Comparison of ENCODE assay signal across 8 cellular contexts in genomic region chr7:99551767-99552463, GRCh38. TPM values are rescaled to one million over a fixed set of nuclear protein-coding genes. Genes with fewer than 3 reads are reported as not detected.
DNase-seq lines count a peak whose midpoint lies in the region; ATAC-seq and TF ChIP-seq lines count a peak whose summit lies in the region.

Gene FAM200A (minus strand): TSS chr7:99552114. CDS start chr7:99548407, 3,707 bp downstream.

- CTCF ChIA-PET in Calu3 (lab: Charles Lee): no interaction called here

- no TSS peak for BruUV-seq in Calu3 (replicated peaks; lab: Mats Ljungman, UMichigan)

- H3K4me1 Mint-ChIP-seq in Calu3 (ENCODE audit: low read depth, unreplicated experiment): no peaks in the 10 kb centered on the region
- H3K4me1 Mint-ChIP-seq in activated T-cell treated with anti-CD3 and anti-CD28 coated beads, Interleukin-2, amount 50 U/mL, for 24 hours (ENCODE audit: low read depth): peaks cover 36% of the 10 kb centered on the region

- peaks cover 3% of the 10 kb centered on the region for H3K9me3 Mint-ChIP-seq in Calu3 (ENCODE audit: low read depth, unreplicated experiment)
- peaks cover 4% of the 10 kb centered on the region for H3K9me3 Mint-ChIP-seq in activated T-cell treated with anti-CD3 and anti-CD28 coated beads, Interleukin-2, amount 50 U/mL, for 24 hours

- peak within 1 kb of the TSS; percentile 76 for H3K4me3 Mint-ChIP-seq in Calu3 (ENCODE audit: low read depth, unreplicated experiment)
- H3K4me3 Mint-ChIP-seq in activated T-cell treated with anti-CD3 and anti-CD28 coated beads, Interleukin-2, amount 50 U/mL, for 24 hours: peak within 1 kb of the TSS; percentile 94

- ATAC-seq in GM21423 (IDR thresholded peaks at IDR 0.05; ENCODE audit: unreplicated experiment): peak; percentile 93
- ATAC-seq in esophagus mucosa: peak; percentile 91

- no peaks in the 10 kb centered on the region for H3K27me3 ChIP-seq in mucosa of stomach (ENCODE audit: control insufficient read depth, insufficient read depth, low read length)

- intact Hi-C loops in Calu3 (cut with micrococcal nuclease; ENCODE audit: unreplicated experiment): no loop called here

- DNase-seq in Calu3 (peak; percentile 76), HuH-7 (ENCODE audit: low spot score) (peak; percentile 97), OCI-M1 (lab: John Stamatoyannopoulos, UW) (peak; percentile 99)
- DNase-seq in activated T-cell treated with anti-CD3 and anti-CD28 coated beads, Interleukin-2, amount 50 U/mL, for 24 hours: peak; percentile 88
- DNase-seq in stimulated activated CD8-positive, alpha-beta memory T cell treated with anti-CD3 and anti-CD28 coated beads, Interleukin-4, amount 100 ng/mL, for 48 hours: peak; percentile 90

- peaks cover 15% of the 10 kb centered on the region for H3K4me1 ChIP-seq in mucosa of stomach (ENCODE audit: control insufficient read depth, insufficient read depth, low read length)

- H3K27me3 Mint-ChIP-seq in Calu3 (ENCODE audit: unreplicated experiment): no peaks in the 10 kb centered on the region
- H3K27me3 Mint-ChIP-seq in activated T-cell treated with anti-CD3 and anti-CD28 coated beads, Interleukin-2, amount 50 U/mL, for 24 hours: no peaks in the 10 kb centered on the region

- TF ChIP-seq CTCF in Calu3 (IDR thresholded peaks at IDR 0.05; ENCODE audit: unreplicated experiment): no peak

- H3K36me3 ChIP-seq in mucosa of stomach (ENCODE audit: control insufficient read depth, insufficient read depth, low read length): no peaks in the 10 kb centered on the region

- H3K27ac Mint-ChIP-seq in Calu3 (ENCODE audit: unreplicated experiment): peak within 1 kb of the TSS; percentile 67
- H3K27ac Mint-ChIP-seq in activated T-cell treated with anti-CD3 and anti-CD28 coated beads, Interleukin-2, amount 50 U/mL, for 24 hours: peak within 1 kb of the TSS; percentile 79

- peaks cover 19% of the 10 kb centered on the region for H3K36me3 Mint-ChIP-seq in Calu3 (ENCODE audit: insufficient read depth, unreplicated experiment)
- peaks cover 79% of the 10 kb centered on the region for H3K36me3 Mint-ChIP-seq in activated T-cell treated with anti-CD3 and anti-CD28 coated beads, Interleukin-2, amount 50 U/mL, for 24 hours (ENCODE audit: low read depth)

- no peaks in the 10 kb centered on the region for H3K9me3 ChIP-seq in mucosa of stomach (ENCODE audit: control insufficient read depth, low read length)

- H3K4me3 ChIP-seq in mucosa of stomach (ENCODE audit: low read length): peak within 1 kb of the TSS; percentile 99

- H3K9ac ChIP-seq in mucosa of stomach (ENCODE audit: low read length): peak within 1 kb of the TSS; percentile 95

RNA-seq across cellular contexts. Expression of gene FAM200A, which starts in this region (rescaled TPM):
- total RNA-seq in Calu3 (2022): 3.9 and 4.1 TPM in 2 replicates
- total RNA-seq in esophagus mucosa: 3.3 TPM

Comparison
In these comparisons a context has a peak if more than half of its experiments do, and no peak if none do; other contexts are left out.
1. Peak in every context shown above with its lines: DNase-seq, ATAC-seq and H3K4me3 ChIP-seq.